ENCODE assay signal across 17 cellular contexts in genomic region chr13:50995870-50996269, GRCh38.
A peak's percentile ranks its signal among the peaks of the same experiment; 100 is the strongest.
DNase-seq lines count a peak whose midpoint lies in the region; TF ChIP-seq lines count a peak whose summit lies in the region.
"Had no signal": no experiment of that assay in that cellular context is flagged by ENCODE, and none has a peak within 500 bp of the region (broad histone marks: within the 10 kb centered on the region; RNA-seq: fewer than 3 reads in every experiment).

No MANE protein-coding gene starts in this region.

- no peaks in the 10 kb centered on the region for H3K9me3 ChIP-seq in SK-N-MC (ENCODE audit: low read depth, low read length)

- DNase-seq in NOMO-1 treated with DMSO at 0.1 percent for 48 hours (lab: John Stamatoyannopoulos, UW; ENCODE audit: unreplicated experiment), result peak; percentile 39
- no peak for DNase-seq in NOMO-1 treated with dmso at 0.1 percent for 144 hours (lab: John Stamatoyannopoulos, UW; ENCODE audit: unreplicated experiment)
- peak; percentile 51 for DNase-seq in SK-N-MC (ENCODE audit: low read depth, low spot score)
- no peak for DNase-seq in NCI-H1436 (lab: John Stamatoyannopoulos, UW)
- DNase-seq in NCI-H2196 (lab: John Stamatoyannopoulos, UW; ENCODE audit: unreplicated experiment), result no peak
- DNase-seq in SW 1271 (lab: John Stamatoyannopoulos, UW), result no peak
- DNase-seq: GOT3, HCEC 1CT, NCI-H1092, NCI-H1436 treated with DMSO at 0.1 percent for 48 hours, NCI-H2029 treated with DMSO at 0.1 percent for 48 hours, NCI-H524 treated with DMSO at 0.1 percent for 48 hours, PC-3, Right ventricle myocardium superior, T-cell had no signal

- H3K36me3 Mint-ChIP-seq in nephron (ENCODE audit: low read depth), result no peaks in the 10 kb centered on the region
- H3K36me3 Mint-ChIP-seq: T-cell had no signal

- H3K36me3 ChIP-seq in SK-N-MC (ENCODE audit: insufficient read depth, low read length), result no peaks in the 10 kb centered on the region

- H3K4me3 ChIP-seq in SK-N-MC, result 0 out of 2 replicates have a peak overlapping the region, but pooled peaks have one; percentile 9

- peaks cover 98% of the 10 kb centered on the region for H3K4me1 Mint-ChIP-seq in nephron

- H3K4me3 Mint-ChIP-seq in nephron, result no peak overlapping the region
- H3K4me3 Mint-ChIP-seq: CD14-positive monocyte, T-cell had no signal

- no peak overlapping the region for H3K9ac ChIP-seq in SK-N-MC (ENCODE audit: insufficient read length)

- H3K27ac Mint-ChIP-seq in nephron, result peak overlapping the region; percentile 86 to 94 (median 92)
- H3K27ac Mint-ChIP-seq: T-cell had no signal

- H3K9me3 Mint-ChIP-seq in nephron, result no peaks in the 10 kb centered on the region
- H3K9me3 Mint-ChIP-seq: T-cell had no signal

- H3K27ac ChIP-seq in SK-N-MC, result no peak overlapping the region

- no peak for TF ChIP-seq CTCF in nephron (IDR thresholded peaks at IDR 0.05; ENCODE audit: unreplicated experiment in 3 of 3)

- H3K27me3 Mint-ChIP-seq in nephron (ENCODE audit: low read depth), result peaks cover 3% of the 10 kb centered on the region
- H3K27me3 Mint-ChIP-seq: T-cell had no signal

Comparison
In these comparisons a context has a peak if more than half of its experiments do, and no peak if none do; other contexts are left out.
1. DNase-seq: peak in NOMO-1 treated with DMSO at 0.1 percent for 48 hours (single experiment) and SK-N-MC (single experiment); none in NOMO-1 treated with dmso at 0.1 percent for 144 hours (single experiment), NCI-H1436 (single experiment), NCI-H2196 (single experiment) and SW 1271 (0 of 2).